ENCODE assay signal across 1 cellular context in genomic region chr2:112813043-112813966, GRCh38.
TF ChIP-seq lines count a peak whose summit lies in the region.

No MANE protein-coding gene starts in this region.

TF ChIP-seq in K562, 482 proteins besides CTCF, POLR2A, EP300 and RAD21 (continued from another document and continues in another):
- TF ChIP-seq, protein P1, sequence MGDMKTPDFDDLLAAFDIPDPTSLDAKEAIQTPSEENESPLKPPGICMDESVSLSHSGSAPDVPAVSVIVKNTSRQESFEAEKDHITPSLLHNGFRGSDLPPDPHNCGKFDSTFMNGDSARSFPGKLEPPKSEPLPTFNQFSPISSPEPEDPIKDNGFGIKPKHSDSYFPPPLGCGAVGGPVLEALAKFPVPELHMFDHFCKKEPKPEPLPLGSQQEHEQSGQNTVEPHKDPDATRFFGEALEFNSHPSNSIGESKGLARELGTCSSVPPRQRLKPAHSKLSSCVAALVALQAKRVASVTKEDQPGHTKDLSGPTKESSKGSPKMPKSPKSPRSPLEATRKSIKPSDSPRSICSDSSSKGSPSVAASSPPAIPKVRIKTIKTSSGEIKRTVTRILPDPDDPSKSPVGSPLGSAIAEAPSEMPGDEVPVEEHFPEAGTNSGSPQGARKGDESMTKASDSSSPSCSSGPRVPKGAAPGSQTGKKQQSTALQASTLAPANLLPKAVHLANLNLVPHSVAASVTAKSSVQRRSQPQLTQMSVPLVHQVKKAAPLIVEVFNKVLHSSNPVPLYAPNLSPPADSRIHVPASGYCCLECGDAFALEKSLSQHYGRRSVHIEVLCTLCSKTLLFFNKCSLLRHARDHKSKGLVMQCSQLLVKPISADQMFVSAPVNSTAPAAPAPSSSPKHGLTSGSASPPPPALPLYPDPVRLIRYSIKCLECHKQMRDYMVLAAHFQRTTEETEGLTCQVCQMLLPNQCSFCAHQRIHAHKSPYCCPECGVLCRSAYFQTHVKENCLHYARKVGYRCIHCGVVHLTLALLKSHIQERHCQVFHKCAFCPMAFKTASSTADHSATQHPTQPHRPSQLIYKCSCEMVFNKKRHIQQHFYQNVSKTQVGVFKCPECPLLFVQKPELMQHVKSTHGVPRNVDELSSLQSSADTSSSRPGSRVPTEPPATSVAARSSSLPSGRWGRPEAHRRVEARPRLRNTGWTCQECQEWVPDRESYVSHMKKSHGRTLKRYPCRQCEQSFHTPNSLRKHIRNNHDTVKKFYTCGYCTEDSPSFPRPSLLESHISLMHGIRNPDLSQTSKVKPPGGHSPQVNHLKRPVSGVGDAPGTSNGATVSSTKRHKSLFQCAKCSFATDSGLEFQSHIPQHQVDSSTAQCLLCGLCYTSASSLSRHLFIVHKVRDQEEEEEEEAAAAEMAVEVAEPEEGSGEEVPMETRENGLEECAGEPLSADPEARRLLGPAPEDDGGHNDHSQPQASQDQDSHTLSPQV (IDR thresholded peaks at IDR 0.05): no peak
- TF ChIP-seq BACH1 (tag; IDR thresholded peaks at IDR 0.05) (no peak), MAX (CRISPR knock-in tag; IDR thresholded peaks at IDR 0.05) (no peak), FUS (optimal IDR thresholded peaks at IDR 0.05; ENCODE audit: low read depth, low read length) (no peak), NCOA1 (IDR thresholded peaks at IDR 0.05; ENCODE audit: low read depth) (no peak), ZNF583 (CRISPR knock-in tag; IDR thresholded peaks at IDR 0.05) (no peak), ZNF780A (CRISPR knock-in tag; IDR thresholded peaks at IDR 0.05) (no peak), SIN3A (IDR thresholded peaks at IDR 0.05; ENCODE audit: borderline replicate concordance in 2 of 2, control insufficient read depth in 1 of 2, low read depth in 2 of 2, low read length in 2 of 2) (no peak), FOXA1 (IDR thresholded peaks at IDR 0.05; ENCODE audit: borderline replicate concordance) (no peak), KAT2B (IDR thresholded peaks at IDR 0.05; ENCODE audit: low read depth, low read length) (no peak), PTRF (tag; IDR thresholded peaks at IDR 0.05) (no peak), ZNF224 (CRISPR knock-in tag; IDR thresholded peaks at IDR 0.05) (no peak), ZNF280B (CRISPR knock-in tag; IDR thresholded peaks at IDR 0.05) (no peak), HNRNPL (IDR thresholded peaks at IDR 0.05; ENCODE audit: low read depth, low read length) (no peak), NKRF (IDR thresholded peaks at IDR 0.05; ENCODE audit: borderline replicate concordance) (no peak), ZNF12 (CRISPR knock-in tag; IDR thresholded peaks at IDR 0.05) (no peak), NFIX (CRISPR knock-in tag; IDR thresholded peaks at IDR 0.05; ENCODE audit: low read depth) (no peak), TEAD1 (CRISPR knock-in tag; IDR thresholded peaks at IDR 0.05) (0 out of 4 replicates have a peak, but pooled peaks of 1 of the 2 experiments have one; percentile 21), NFXL1 (CRISPR knock-in tag; IDR thresholded peaks at IDR 0.05) (no peak), ATF6 (CRISPR knock-in tag; IDR thresholded peaks at IDR 0.05) (no peak), PHF21A (IDR thresholded peaks at IDR 0.05; ENCODE audit: borderline replicate concordance, low read depth) (no peak), ZNF778 (CRISPR knock-in tag; IDR thresholded peaks at IDR 0.05) (no peak), HSF4 (CRISPR knock-in tag; IDR thresholded peaks at IDR 0.05; ENCODE audit: borderline replicate concordance) (no peak), MCM2 (IDR thresholded peaks at IDR 0.05; ENCODE audit: low read depth) (no peak), ZNF217 (CRISPR knock-in tag; IDR thresholded peaks at IDR 0.05) (no peak), ARID3B (CRISPR knock-in tag; IDR thresholded peaks at IDR 0.05; ENCODE audit: borderline replicate concordance) (no peak), CREB1 (IDR thresholded peaks at IDR 0.05) (no peak), CREB1 (CRISPR knock-in tag; IDR thresholded peaks at IDR 0.05) (no peak), ZNF324 (CRISPR knock-in tag; IDR thresholded peaks at IDR 0.05) (no peak), GABPA (tag; conservative IDR thresholded peaks at IDR 0.05; ENCODE audit: low read depth) (no peak), SOX6 (IDR thresholded peaks at IDR 0.05) (peak; percentile 76), ZNF707 (CRISPR knock-in tag; conservative IDR thresholded peaks at IDR 0.05) (no peak), MEF2D (tag; conservative IDR thresholded peaks at IDR 0.05; ENCODE audit: low read depth) (no peak), ATF1 (CRISPR knock-in tag; IDR thresholded peaks at IDR 0.05) (no peak), ATF1 (tag; IDR thresholded peaks at IDR 0.05) (peak; percentile 24), MYC (IDR thresholded peaks at IDR 0.05; ENCODE audit: low read depth, low read length) (no peak), MYC (CRISPR knock-in tag; IDR thresholded peaks at IDR 0.05; ENCODE audit: borderline replicate concordance, low read depth) (no peak), GTF2E2 (tag; IDR thresholded peaks at IDR 0.05) (no peak), HNRNPLL (IDR thresholded peaks at IDR 0.05; ENCODE audit: low read depth, low read length, poor library complexity, severe bottlenecking) (peak; percentile 85), BRF2 (IDR thresholded peaks at IDR 0.05; ENCODE audit: borderline replicate concordance, insufficient read depth, insufficient read length) (no peak), SMAD1 (IDR thresholded peaks at IDR 0.05; ENCODE audit: low read depth, low read length, partially characterized antibody) (no peak)
- TF ChIP-seq, protein P2, sequence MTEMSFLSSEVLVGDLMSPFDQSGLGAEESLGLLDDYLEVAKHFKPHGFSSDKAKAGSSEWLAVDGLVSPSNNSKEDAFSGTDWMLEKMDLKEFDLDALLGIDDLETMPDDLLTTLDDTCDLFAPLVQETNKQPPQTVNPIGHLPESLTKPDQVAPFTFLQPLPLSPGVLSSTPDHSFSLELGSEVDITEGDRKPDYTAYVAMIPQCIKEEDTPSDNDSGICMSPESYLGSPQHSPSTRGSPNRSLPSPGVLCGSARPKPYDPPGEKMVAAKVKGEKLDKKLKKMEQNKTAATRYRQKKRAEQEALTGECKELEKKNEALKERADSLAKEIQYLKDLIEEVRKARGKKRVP (CRISPR knock-in tag; IDR thresholded peaks at IDR 0.05): no peak
- TF ChIP-seq, protein P3, sequence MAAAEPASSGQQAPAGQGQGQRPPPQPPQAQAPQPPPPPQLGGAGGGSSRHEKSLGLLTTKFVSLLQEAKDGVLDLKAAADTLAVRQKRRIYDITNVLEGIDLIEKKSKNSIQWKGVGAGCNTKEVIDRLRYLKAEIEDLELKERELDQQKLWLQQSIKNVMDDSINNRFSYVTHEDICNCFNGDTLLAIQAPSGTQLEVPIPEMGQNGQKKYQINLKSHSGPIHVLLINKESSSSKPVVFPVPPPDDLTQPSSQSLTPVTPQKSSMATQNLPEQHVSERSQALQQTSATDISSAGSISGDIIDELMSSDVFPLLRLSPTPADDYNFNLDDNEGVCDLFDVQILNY (CRISPR knock-in tag; IDR thresholded peaks at IDR 0.05): no peak
- TF ChIP-seq, protein P4, sequence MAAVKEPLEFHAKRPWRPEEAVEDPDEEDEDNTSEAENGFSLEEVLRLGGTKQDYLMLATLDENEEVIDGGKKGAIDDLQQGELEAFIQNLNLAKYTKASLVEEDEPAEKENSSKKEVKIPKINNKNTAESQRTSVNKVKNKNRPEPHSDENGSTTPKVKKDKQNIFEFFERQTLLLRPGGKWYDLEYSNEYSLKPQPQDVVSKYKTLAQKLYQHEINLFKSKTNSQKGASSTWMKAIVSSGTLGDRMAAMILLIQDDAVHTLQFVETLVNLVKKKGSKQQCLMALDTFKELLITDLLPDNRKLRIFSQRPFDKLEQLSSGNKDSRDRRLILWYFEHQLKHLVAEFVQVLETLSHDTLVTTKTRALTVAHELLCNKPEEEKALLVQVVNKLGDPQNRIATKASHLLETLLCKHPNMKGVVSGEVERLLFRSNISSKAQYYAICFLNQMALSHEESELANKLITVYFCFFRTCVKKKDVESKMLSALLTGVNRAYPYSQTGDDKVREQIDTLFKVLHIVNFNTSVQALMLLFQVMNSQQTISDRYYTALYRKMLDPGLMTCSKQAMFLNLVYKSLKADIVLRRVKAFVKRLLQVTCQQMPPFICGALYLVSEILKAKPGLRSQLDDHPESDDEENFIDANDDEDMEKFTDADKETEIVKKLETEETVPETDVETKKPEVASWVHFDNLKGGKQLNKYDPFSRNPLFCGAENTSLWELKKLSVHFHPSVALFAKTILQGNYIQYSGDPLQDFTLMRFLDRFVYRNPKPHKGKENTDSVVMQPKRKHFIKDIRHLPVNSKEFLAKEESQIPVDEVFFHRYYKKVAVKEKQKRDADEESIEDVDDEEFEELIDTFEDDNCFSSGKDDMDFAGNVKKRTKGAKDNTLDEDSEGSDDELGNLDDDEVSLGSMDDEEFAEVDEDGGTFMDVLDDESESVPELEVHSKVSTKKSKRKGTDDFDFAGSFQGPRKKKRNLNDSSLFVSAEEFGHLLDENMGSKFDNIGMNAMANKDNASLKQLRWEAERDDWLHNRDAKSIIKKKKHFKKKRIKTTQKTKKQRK (IDR thresholded peaks at IDR 0.05; ENCODE audit: borderline replicate concordance, low read depth, low read length): no peak
